19 cellular contexts compared by ENCODE assay signal in genomic region chr20:34088305-34088870, GRCh38. TPM values are rescaled to one million over a fixed set of nuclear protein-coding genes. Genes with fewer than 3 reads are reported as not detected.
DNase-seq lines count a peak whose midpoint lies in the region; ATAC-seq and TF ChIP-seq lines count a peak whose summit lies in the region.
"Had no signal": no experiment of that assay in that cellular context is flagged by ENCODE, and none has a peak within 500 bp of the region (broad histone marks: within the 10 kb centered on the region; RNA-seq: fewer than 3 reads in every experiment).

No MANE protein-coding gene starts in this region.

- ATAC-seq in activated CD4-positive, alpha-beta T cell treated with anti-CD3 and anti-CD28 coated beads for 36 hours = no peak
- ATAC-seq in HG03378 (IDR thresholded peaks at IDR 0.05; ENCODE audit: unreplicated experiment) (no peak), GM19328 (IDR thresholded peaks at IDR 0.05; ENCODE audit: unreplicated experiment) (no peak)

- intact Hi-C loops in activated CD4-positive, alpha-beta T cell treated with anti-CD3 and anti-CD28 coated beads for 36 hours (cut with DNase I, micrococcal nuclease) = no loop called here
- intact Hi-C loops in dorsolateral prefrontal cortex (cut with DNase I) = no loop called here

- no peak overlapping the region for H3K4me3 Mint-ChIP-seq in activated CD4-positive, alpha-beta T cell treated with anti-CD3 and anti-CD28 coated beads for 36 hours
- H3K4me3 Mint-ChIP-seq in progenitor cell of endocrine pancreas (ENCODE audit: low read depth) = no peak overlapping the region

- no peaks in the 10 kb centered on the region for H3K27me3 ChIP-seq in dorsolateral prefrontal cortex
- H3K27me3 ChIP-seq: BLaER1 treated with 17β-estradiol and CSF1 and Interleukin-3, amounts not matched to agents 10 nM and 100 nM; brain microvascular endothelial cell had no signal

- peak overlapping the region; percentile 13 for H3K27ac Mint-ChIP-seq in activated CD4-positive, alpha-beta T cell treated with anti-CD3 and anti-CD28 coated beads for 36 hours
- H3K27ac Mint-ChIP-seq in progenitor cell of endocrine pancreas = peak overlapping the region; percentile 43

- POLR2A ChIA-PET in activated CD4-positive, alpha-beta T cell treated with anti-CD3 and anti-CD28 coated beads for 36 hours (lab: Charles Lee) = no interaction called here
- POLR2A ChIA-PET in RWPE1 (lab: Yijun Ruan, JAX; ENCODE audit: low non-redundant PET) = no interaction called here

- CTCF ChIA-PET in activated CD4-positive, alpha-beta T cell treated with anti-CD3 and anti-CD28 coated beads for 36 hours (lab: Charles Lee) = no interaction called here
- CTCF ChIA-PET in RWPE1 (lab: Yijun Ruan, JAX) = no interaction called here

- no peak for DNase-seq in activated CD4-positive, alpha-beta T cell treated with anti-CD3 and anti-CD28 coated beads for 36 hours
- DNase-seq in activated CD4-positive, alpha-beta T cell treated with anti-CD3 and anti-CD28 coated beads for 1 hour = no peak
- DNase-seq in RWPE1 (ENCODE audit: low spot score) (no peak), dorsolateral prefrontal cortex (no peak), progenitor cell of endocrine pancreas (ENCODE audit: low spot score, unreplicated experiment) (no peak), NCI-H1930 (lab: John Stamatoyannopoulos, UW) (no peak)
- DNase-seq: 8988T; activated effector memory CD4-positive, alpha-beta T cell treated with anti-CD3 and anti-CD28 coated beads, Interleukin-2, amount 50 U/mL, for 16 hours; brain microvascular endothelial cell; hippocampal formation; IMR-90; MV-4-11; NCI-H526 treated with DMSO at 0.1 percent for 48 hours; stimulated activated CD4-positive, alpha-beta T cell treated with anti-CD3 and anti-CD28 coated beads, Interleukin-4, amount 100 ng/mL, for 4 hours; trophoblast cell had no signal

- H3K27me3 Mint-ChIP-seq in activated CD4-positive, alpha-beta T cell treated with anti-CD3 and anti-CD28 coated beads for 36 hours = no peaks in the 10 kb centered on the region
- no peaks in the 10 kb centered on the region for H3K27me3 Mint-ChIP-seq in progenitor cell of endocrine pancreas

- TF ChIP-seq CTCF in RWPE1 (conservative IDR thresholded peaks at IDR 0.05; ENCODE audit: low read depth) = no peak
- TF ChIP-seq CTCF in dorsolateral prefrontal cortex (IDR thresholded peaks at IDR 0.05 in 54 of 56, conservative IDR thresholded peaks at IDR 0.05 in 2 of 56; ENCODE audit: low read depth in 1 of 56, partially characterized antibody in 56 of 56) = no peak
- no peak for TF ChIP-seq CTCF in progenitor cell of endocrine pancreas (IDR thresholded peaks at IDR 0.05; ENCODE audit: unreplicated experiment)

- no peak overlapping the region for H3K4me3 ChIP-seq in dorsolateral prefrontal cortex
- H3K4me3 ChIP-seq: BLaER1 treated with 17β-estradiol and CSF1 and Interleukin-3, amounts not matched to agents 10 nM and 100 nM; SK-N-MC had no signal

- H3K4me1 Mint-ChIP-seq in activated CD4-positive, alpha-beta T cell treated with anti-CD3 and anti-CD28 coated beads for 36 hours = no peaks in the 10 kb centered on the region
- H3K4me1 Mint-ChIP-seq in progenitor cell of endocrine pancreas (ENCODE audit: low read depth) = no peaks in the 10 kb centered on the region

- no peaks in the 10 kb centered on the region for H3K9me3 Mint-ChIP-seq in activated CD4-positive, alpha-beta T cell treated with anti-CD3 and anti-CD28 coated beads for 36 hours (ENCODE audit: low read depth)
- H3K9me3 Mint-ChIP-seq in progenitor cell of endocrine pancreas (ENCODE audit: low read depth) = no peaks in the 10 kb centered on the region

- H3K36me3 Mint-ChIP-seq in activated CD4-positive, alpha-beta T cell treated with anti-CD3 and anti-CD28 coated beads for 36 hours (ENCODE audit: low read depth) = peaks cover 69% of the 10 kb centered on the region
- peaks cover 61% of the 10 kb centered on the region for H3K36me3 Mint-ChIP-seq in progenitor cell of endocrine pancreas (ENCODE audit: insufficient read depth)

- H3K27ac ChIP-seq in RWPE1 (0 out of 2 replicates have a peak overlapping the region, but pooled peaks have one; percentile 17), dorsolateral prefrontal cortex (peak overlapping the region in 30 of 59 donors; percentile 1 to 72 (median 28))
- H3K27ac ChIP-seq: BLaER1 treated with 17β-estradiol and CSF1 and Interleukin-3, amounts not matched to agents 10 nM and 100 nM; brain microvascular endothelial cell; SK-N-MC had no signal

RNA-seq across cellular contexts. Expression of gene EIF2S2, which starts 23.7 kb away (rescaled TPM):
- 100 to 1,000 TPM; 179 to 187 TPM for total RNA-seq in activated CD4-positive, alpha-beta T cell treated with anti-CD3 and anti-CD28 coated beads for 36 hours
- total RNA-seq in dorsolateral prefrontal cortex = 10 to 100 TPM; 20.5 to 39.5 (median 30.6) TPM
- 84.0 and 89.9 TPM in 2 replicates for total RNA-seq in progenitor cell of endocrine pancreas
